In genomic region chr2:177241771-177242135, GRCh38 we compare ENCODE assay signal across 8 cellular contexts. TPM values are rescaled to one million over a fixed set of nuclear protein-coding genes. Genes with fewer than 3 reads are reported as not detected.
DNase-seq lines count a peak whose midpoint lies in the region; ATAC-seq and TF ChIP-seq lines count a peak whose summit lies in the region.

No MANE protein-coding gene starts in this region.

- ATAC-seq in naive thymus-derived CD4-positive, alpha-beta T cell: no peak
- ATAC-seq in left colon: no peak
- ATAC-seq in HG02884 (IDR thresholded peaks at IDR 0.05; ENCODE audit: unreplicated experiment): no peak
- no peak for ATAC-seq in HG03196 (IDR thresholded peaks at IDR 0.05; ENCODE audit: unreplicated experiment)

- H4K20me1 ChIP-seq in Karpas-422 (ENCODE audit: insufficient read depth, low read depth, low read length): peaks cover 13% of the 10 kb centered on the region; the same call in 1 of the 2 replicates

- H3K27ac ChIP-seq in A673 (ENCODE audit: low read depth, low read length, poor library complexity, severe bottlenecking): peak overlapping the region; percentile 93
- H3K27ac ChIP-seq in Karpas-422 (ENCODE audit: low read length): peak overlapping the region; percentile 95
- H3K27ac ChIP-seq in naive thymus-derived CD4-positive, alpha-beta T cell (ENCODE audit: low read depth, low read length): peak overlapping the region; percentile 64

- peak overlapping the region; percentile 53 for H3K4me2 ChIP-seq in Karpas-422 (ENCODE audit: low read depth, low read length, poor library complexity, severe bottlenecking)

- no peak for DNase-seq in A673 (ENCODE audit: low spot score)
- no peak for DNase-seq in Karpas-422
- no peak for DNase-seq in chondrocyte (ENCODE audit: low spot score)
- no peak for DNase-seq in naive thymus-derived CD4-positive, alpha-beta T cell
- DNase-seq in left colon: no peak
- no peak for DNase-seq in activated effector memory CD4-positive, alpha-beta T cell treated with Interleukin-2 at 50 U/mL for 16 hours

- H3K4me3 ChIP-seq in A673 (ENCODE audit: low read depth, low read length, poor library complexity, severe bottlenecking) (peak overlapping the region; percentile 25), Karpas-422 (ENCODE audit: low read length) (0 out of 2 replicates have a peak overlapping the region, but pooled peaks have one; percentile 17)
- no peak overlapping the region for H3K4me3 ChIP-seq in naive thymus-derived CD4-positive, alpha-beta T cell (ENCODE audit: low read length)

- peaks cover 1% of the 10 kb centered on the region for H3K36me3 Mint-ChIP-seq in chondrocyte (ENCODE audit: low read depth)
- peaks cover 0 to 15% (median 8%) of the 10 kb centered on the region in 5 donors for H3K36me3 Mint-ChIP-seq in naive thymus-derived CD4-positive, alpha-beta T cell

- no peaks in the 10 kb centered on the region for H3K27me3 Mint-ChIP-seq in chondrocyte (ENCODE audit: low read depth)
- H3K27me3 Mint-ChIP-seq in naive thymus-derived CD4-positive, alpha-beta T cell: no peaks in the 10 kb centered on the region

- H3K9me2 ChIP-seq in Karpas-422 (replicated peaks; ENCODE audit: insufficient read depth, low read length): no peaks in the 10 kb centered on the region

- POLR2A ChIA-PET in A673 (lab: Charles Lee; ENCODE audit: low non-redundant PET): no interaction called here
- POLR2A ChIA-PET in naive thymus-derived CD4-positive, alpha-beta T cell (lab: Charles Lee): interaction anchor here (0.6 to 4.9 kb wide), 4 partner anchors 17 to 627 kb away, joined by 3 to 65 read pairs (median 4); partner anchors contain the start of gene NFE2L2

- H3K27ac Mint-ChIP-seq in chondrocyte (ENCODE audit: unreplicated experiment): peak overlapping the region; percentile 99
- peak overlapping the region; percentile 48 to 90 (median 80) for H3K27ac Mint-ChIP-seq in naive thymus-derived CD4-positive, alpha-beta T cell

- no peak overlapping the region for H2AFZ ChIP-seq in Karpas-422 (ENCODE audit: low read length)

- peaks cover 100% of the 10 kb centered on the region for H3K79me2 ChIP-seq in Karpas-422 (ENCODE audit: low read length)

- H3K9ac ChIP-seq in Karpas-422 (ENCODE audit: low read length): peak overlapping the region; percentile 47

- peaks cover 94% of the 10 kb centered on the region for H3K4me1 Mint-ChIP-seq in chondrocyte (ENCODE audit: low read depth)
- peaks cover 72 to 94% (median 84%) of the 10 kb centered on the region in 7 donors for H3K4me1 Mint-ChIP-seq in naive thymus-derived CD4-positive, alpha-beta T cell

- no TSS peak for BruUV-seq in A673 (replicated peaks; lab: Mats Ljungman, UMichigan)

- intact Hi-C loops in A673 (cut with micrococcal nuclease; ENCODE audit: unreplicated experiment): loop anchor here (1.0 kb wide), 1 partner anchor 23 kb away; the partner anchor contains the start of gene NFE2L2
- intact Hi-C loops in naive thymus-derived CD4-positive, alpha-beta T cell (cut with micrococcal nuclease): loop anchor here (1.0 to 2.0 kb wide), 3 partner anchors 9 to 13 kb away; no protein-coding TSS in a partner anchor
- intact Hi-C loops in left colon (cut with DNase I, micrococcal nuclease): no loop called here

- H3K9me3 Mint-ChIP-seq in chondrocyte (ENCODE audit: low read depth): no peaks in the 10 kb centered on the region
- no peaks in the 10 kb centered on the region for H3K9me3 Mint-ChIP-seq in naive thymus-derived CD4-positive, alpha-beta T cell

- CTCF ChIA-PET in A673 (lab: Charles Lee): no interaction called here
- CTCF ChIA-PET in naive thymus-derived CD4-positive, alpha-beta T cell (lab: Charles Lee): interaction anchor here (0.7 to 1.1 kb wide), 2 partner anchors 22 to 53 kb away, joined by 3 to 4 read pairs; no protein-coding TSS in a partner anchor

- peak overlapping the region; percentile 46 for H3K4me3 Mint-ChIP-seq in chondrocyte (ENCODE audit: unreplicated experiment)
- peak overlapping the region; percentile 33 to 74 (median 56) for H3K4me3 Mint-ChIP-seq in naive thymus-derived CD4-positive, alpha-beta T cell

- H3K27me3 ChIP-seq in A673 (replicated peaks; ENCODE audit: insufficient read depth, low read depth, low read length, poor library complexity): no peaks in the 10 kb centered on the region
- H3K27me3 ChIP-seq in Karpas-422 (ENCODE audit: low read length): no peaks in the 10 kb centered on the region
- no peaks in the 10 kb centered on the region for H3K27me3 ChIP-seq in naive thymus-derived CD4-positive, alpha-beta T cell (ENCODE audit: control insufficient read depth in 2 of 2, insufficient read depth in 2 of 2, low read length in 2 of 2)

- peaks cover 70% of the 10 kb centered on the region for H3K4me1 ChIP-seq in A673 (ENCODE audit: insufficient read depth, low read length, poor library complexity, severe bottlenecking)
- peaks cover 86% of the 10 kb centered on the region for H3K4me1 ChIP-seq in Karpas-422 (ENCODE audit: low read length)
- peaks cover 38 to 54% of the 10 kb centered on the region in 2 donors for H3K4me1 ChIP-seq in naive thymus-derived CD4-positive, alpha-beta T cell (ENCODE audit: control insufficient read depth in 2 of 2, insufficient read depth in 2 of 2, low read length in 2 of 2)

- H3K36me3 ChIP-seq in A673 (ENCODE audit: insufficient read depth, low read length, poor library complexity, severe bottlenecking): peaks cover 4% of the 10 kb centered on the region
- H3K36me3 ChIP-seq in Karpas-422 (ENCODE audit: insufficient read depth, low read length): peaks cover 25% of the 10 kb centered on the region
- peaks cover 0 to 3% (median 0%) of the 10 kb centered on the region in 3 experiments for H3K36me3 ChIP-seq in naive thymus-derived CD4-positive, alpha-beta T cell (ENCODE audit: control insufficient read depth in 2 of 3, insufficient read depth in 3 of 3, low read length in 3 of 3)

- H3K9me3 ChIP-seq in A673 (ENCODE audit: low read depth, low read length, poor library complexity, severe bottlenecking) (no peaks in the 10 kb centered on the region), Karpas-422 (ENCODE audit: low read length) (no peaks in the 10 kb centered on the region)
- no peaks in the 10 kb centered on the region for H3K9me3 ChIP-seq in naive thymus-derived CD4-positive, alpha-beta T cell (ENCODE audit: control insufficient read depth in 2 of 3, low read length in 3 of 3)

- no peak for TF ChIP-seq CTCF in A673 (conservative IDR thresholded peaks at IDR 0.05; ENCODE audit: low read depth, low read length)
- TF ChIP-seq CTCF in chondrocyte (IDR thresholded peaks at IDR 0.05): no peak

RNA-seq across cellular contexts. Expression of gene NFE2L2, which starts 22.8 kb away (rescaled TPM):
- total RNA-seq in A673 (2021) (72.7 and 80.0 TPM in 2 replicates), chondrocyte (65.7 to 88.2 TPM (median 86.8 TPM) in 3 replicates), left colon (10 to 100 TPM; 73.1 to 94.1 TPM)
- total RNA-seq in Karpas-422 (2014; rRNA removed; shearing (Covaris generic); ENCODE audit: low replicate concordance): 33.1 and 66.7 TPM in 2 replicates
- total RNA-seq in naive thymus-derived CD4-positive, alpha-beta T cell: 10 to 100 TPM; 58.9 to 99.6 (median 74.7) TPM
- polyA plus RNA-seq in naive thymus-derived CD4-positive, alpha-beta T cell: 10 to 100 TPM; 67.4 to 98.5 TPM

RNA-seq across cellular contexts. Expression of gene HNRNPA3, which starts 29.2 kb away (rescaled TPM):
- total RNA-seq in A673 (2021): 454 and 462 TPM in 2 replicates
- 51.7 and 62.7 TPM in 2 replicates for total RNA-seq in Karpas-422 (2014; rRNA removed; shearing (Covaris generic); ENCODE audit: low replicate concordance)
- 98.0 to 153 TPM (median 106 TPM) in 3 replicates for total RNA-seq in chondrocyte
- total RNA-seq in naive thymus-derived CD4-positive, alpha-beta T cell: 100 to 1,000 TPM; 151 to 311 (median 184) TPM
- polyA plus RNA-seq in naive thymus-derived CD4-positive, alpha-beta T cell: 10 to 100 TPM; 53.3 to 69.0 TPM
- 100 to 1,000 TPM; 107 to 177 TPM for total RNA-seq in left colon

Comparison
In these comparisons a context has a peak if more than half of its experiments do, and no peak if none do; other contexts are left out.
1. intact Hi-C loops: an anchor here in A673 (1.0 kb wide) and naive thymus-derived CD4-positive, alpha-beta T cell (1.0 to 2.0 kb wide); none called in left colon.